Comparison of ENCODE assay signal across 8 cellular contexts in genomic region chr10:37754538-37755323, GRCh38.
A peak's percentile ranks its signal among the peaks of the same experiment; 100 is the strongest.
DNase-seq lines count a peak whose midpoint lies in the region; ATAC-seq and TF ChIP-seq lines count a peak whose summit lies in the region.

No MANE protein-coding gene starts in this region.

- H3K4me2 ChIP-seq in hepatocyte, result no peak overlapping the region

- no peaks in the 10 kb centered on the region for H3K36me3 ChIP-seq in hepatocyte (replicated peaks; ENCODE audit: insufficient read depth, low read depth)

- H3K9me3 Mint-ChIP-seq in T-helper 2 cell treated with Interferon-gamma antibody and Interleukin-4, amounts not matched to agents 5 μg/mL and 100 μg/mL, for 36 hours, result peaks cover 24% of the 10 kb centered on the region

- no peak overlapping the region for H3K27ac ChIP-seq in hepatocyte

- DNase-seq in ELF-1 (ENCODE audit: low read depth, low spot score), result peak; percentile 43
- DNase-seq in RPMI8226, result peak; percentile 16
- DNase-seq in inferior parietal cortex (ENCODE audit: extremely low spot score), result peak; percentile 47
- DNase-seq in T-helper 2 cell treated with Interferon-gamma antibody and Interleukin-4, amounts not matched to agents 5 μg/mL and 100 μg/mL, for 36 hours (ENCODE audit: low spot score), result no peak
- DNase-seq in hepatocyte (ENCODE audit: low spot score), result no peak
- DNase-seq in activated T-cell treated with anti-CD3 and anti-CD28 coated beads, Interleukin-2, amount 50 U/mL, for 1 hour, result no peak
- DNase-seq in GM13976 (ENCODE audit: low spot score), result no peak

- in situ Hi-C loops in GM13976 (cut with MboI; ENCODE audit: low sequenced_read_pairs, unreplicated experiment), result no loop called here

- H3K4me1 Mint-ChIP-seq in T-helper 2 cell treated with Interferon-gamma antibody and Interleukin-4, amounts not matched to agents 5 μg/mL and 100 μg/mL, for 36 hours (ENCODE audit: low read depth), result no peaks in the 10 kb centered on the region

- no peaks in the 10 kb centered on the region for H3K27me3 Mint-ChIP-seq in T-helper 2 cell treated with Interferon-gamma antibody and Interleukin-4, amounts not matched to agents 5 μg/mL and 100 μg/mL, for 36 hours (ENCODE audit: low read depth)

- no peak overlapping the region for H2AFZ ChIP-seq in hepatocyte

- TF ChIP-seq CTCF in hepatocyte (IDR thresholded peaks at IDR 0.05; ENCODE audit: poor library complexity) (no peak), GM13976 (IDR thresholded peaks at IDR 0.05; ENCODE audit: borderline replicate concordance, control extremely low read depth, extremely low read depth, insufficient read depth, missing control alignments) (no peak)

- no peaks in the 10 kb centered on the region for H3K79me2 ChIP-seq in hepatocyte

- no peaks in the 10 kb centered on the region for H4K20me1 ChIP-seq in hepatocyte (ENCODE audit: insufficient read depth, poor library complexity, severe bottlenecking)

- peaks cover 4% of the 10 kb centered on the region for H3K9me3 ChIP-seq in hepatocyte (ENCODE audit: low read depth)

- no peaks in the 10 kb centered on the region for H3K9me2 ChIP-seq in hepatocyte (replicated peaks; ENCODE audit: insufficient read depth)

- no peaks in the 10 kb centered on the region for H3K4me1 ChIP-seq in hepatocyte (ENCODE audit: insufficient read depth)

- WGBS in hepatocyte (ENCODE audit: low lambda C conversion rate, missing lambda C conversion rate), result 17% methylated on average over 2 of the region's 2 CpGs

- no peaks in the 10 kb centered on the region for H3K36me3 Mint-ChIP-seq in T-helper 2 cell treated with Interferon-gamma antibody and Interleukin-4, amounts not matched to agents 5 μg/mL and 100 μg/mL, for 36 hours (ENCODE audit: low read depth)

- no peak overlapping the region for H3K27ac Mint-ChIP-seq in T-helper 2 cell treated with Interferon-gamma antibody and Interleukin-4, amounts not matched to agents 5 μg/mL and 100 μg/mL, for 36 hours

- no peak overlapping the region for H3K4me3 Mint-ChIP-seq in T-helper 2 cell treated with Interferon-gamma antibody and Interleukin-4, amounts not matched to agents 5 μg/mL and 100 μg/mL, for 36 hours

- H3K27me3 ChIP-seq in hepatocyte, result no peaks in the 10 kb centered on the region

- no peak overlapping the region for H3K4me3 ChIP-seq in hepatocyte

- ATAC-seq in HG02763 (IDR thresholded peaks at IDR 0.05; ENCODE audit: unreplicated experiment), result peak; percentile 47

Comparison
In these comparisons a context has a peak if more than half of its experiments do, and no peak if none do; other contexts are left out.
1. DNase-seq: peak in ELF-1 (single experiment), RPMI8226 (single experiment) and inferior parietal cortex (single experiment); none in T-helper 2 cell treated with Interferon-gamma antibody and Interleukin-4, amounts not matched to agents 5 μg/mL and 100 μg/mL, for 36 hours (single experiment), hepatocyte (single experiment), activated T-cell treated with anti-CD3 and anti-CD28 coated beads, Interleukin-2, amount 50 U/mL, for 1 hour (single experiment) and GM13976 (single experiment).